Comparison of ENCODE assay signal across 11 cellular contexts in genomic region chr14:95662376-95663186, GRCh38. TPM values are rescaled to one million over a fixed set of nuclear protein-coding genes. Genes with fewer than 3 reads are reported as not detected.
A peak's percentile ranks its signal among the peaks of the same experiment; 100 is the strongest.
DNase-seq lines count a peak whose midpoint lies in the region; ATAC-seq lines count a peak whose summit lies in the region.
"Had no signal": no experiment of that assay in that cellular context is flagged by ENCODE, and none has a peak within 500 bp of the region (broad histone marks: within the 10 kb centered on the region; RNA-seq: fewer than 3 reads in every experiment).

No MANE protein-coding gene starts in this region.

- no peak for DNase-seq in stimulated activated naive CD8-positive, alpha-beta T cell treated with anti-CD3 and anti-CD28 coated beads, Interleukin-15, Interleukin-2, amounts not matched to agents 100 U/mL and 50 U/mL, for 24 hours
- DNase-seq in RPMI7951 (ENCODE audit: low read depth) = peak; percentile 19
- DNase-seq in UCSD-AML1 (lab: John Stamatoyannopoulos, UW; ENCODE audit: unreplicated experiment) = no peak
- DNase-seq in NCI-H1436 treated with DMSO at 0.1 percent for 48 hours (lab: John Stamatoyannopoulos, UW) = no peak
- DNase-seq in T-helper 1 cell = no peak
- no peak for DNase-seq in mucosa of gallbladder (ENCODE audit: low spot score)
- DNase-seq: dorsolateral prefrontal cortex, NCI-H510A treated with DMSO at 0.1 percent for 48 hours had no signal

- peak overlapping the region; percentile 47 for H3K4me3 Mint-ChIP-seq in stimulated activated naive CD8-positive, alpha-beta T cell treated with anti-CD3 and anti-CD28 coated beads, Interleukin-15, Interleukin-2, amounts not matched to agents 100 ng/mL and 50 ng/mL, for 24 hours

- H3K36me3 Mint-ChIP-seq in stimulated activated naive CD8-positive, alpha-beta T cell treated with anti-CD3 and anti-CD28 coated beads, Interleukin-15, Interleukin-2, amounts not matched to agents 100 ng/mL and 50 ng/mL, for 24 hours (ENCODE audit: low read depth) = no peaks in the 10 kb centered on the region

- peaks cover 21% of the 10 kb centered on the region for H3K4me1 Mint-ChIP-seq in stimulated activated naive CD8-positive, alpha-beta T cell treated with anti-CD3 and anti-CD28 coated beads, Interleukin-15, Interleukin-2, amounts not matched to agents 100 ng/mL and 50 ng/mL, for 24 hours (ENCODE audit: low read depth)

- H3K27me3 Mint-ChIP-seq in stimulated activated naive CD8-positive, alpha-beta T cell treated with anti-CD3 and anti-CD28 coated beads, Interleukin-15, Interleukin-2, amounts not matched to agents 100 ng/mL and 50 ng/mL, for 24 hours = peaks cover 16% of the 10 kb centered on the region

- no peaks in the 10 kb centered on the region for H3K9me3 Mint-ChIP-seq in stimulated activated naive CD8-positive, alpha-beta T cell treated with anti-CD3 and anti-CD28 coated beads, Interleukin-15, Interleukin-2, amounts not matched to agents 100 ng/mL and 50 ng/mL, for 24 hours

- H3K27ac Mint-ChIP-seq in stimulated activated naive CD8-positive, alpha-beta T cell treated with anti-CD3 and anti-CD28 coated beads, Interleukin-15, Interleukin-2, amounts not matched to agents 100 ng/mL and 50 ng/mL, for 24 hours = no peak overlapping the region

- ATAC-seq in stimulated activated naive CD8-positive, alpha-beta T cell treated with anti-CD3 and anti-CD28 coated beads, Interleukin-15, Interleukin-2, amounts not matched to agents 100 U/mL and 50 U/mL, for 24 hours = no peak
- ATAC-seq in HG02981 (IDR thresholded peaks at IDR 0.05; ENCODE audit: unreplicated experiment) = peak; percentile 33

RNA-seq across cellular contexts. Expression of gene TCL1B, which starts 23.6 kb away (rescaled TPM):
- total RNA-seq in RPMI7951 (2014; rRNA removed; shearing (Covaris generic)) = not detected in 2 replicates
- not detected for total RNA-seq in mucosa of gallbladder
- total RNA-seq: dorsolateral prefrontal cortex, H4 had no signal

RNA-seq across cellular contexts. Expression of gene TCL1A, which starts 51.3 kb away (rescaled TPM):
- not detected in 2 replicates for total RNA-seq in RPMI7951 (2014; rRNA removed; shearing (Covaris generic))
- 0.14 TPM for total RNA-seq in mucosa of gallbladder
- total RNA-seq: H4 had no signal
